ENCODE assay signal across 9 cellular contexts in genomic region chr20:35318502-35319157, GRCh38. TPM values are rescaled to one million over a fixed set of nuclear protein-coding genes. Genes with fewer than 3 reads are reported as not detected.
DNase-seq lines count a peak whose midpoint lies in the region; ATAC-seq, FAIRE-seq and TF ChIP-seq lines count a peak whose summit lies in the region.
"Had no signal": no experiment of that assay in that cellular context is flagged by ENCODE, and none has a peak within 500 bp of the region (broad histone marks: within the 10 kb centered on the region; RNA-seq: fewer than 3 reads in every experiment).

No MANE protein-coding gene starts in this region.

- CTCF ChIA-PET in activated CD8-positive, alpha-beta T cell treated with anti-CD3 and anti-CD28 coated beads for 36 hours (lab: Charles Lee) = interaction anchor here (1.0 to 6.1 kb wide), 6 partner anchors 9 to 122 kb away, joined by 3 to 37 read pairs (median 6); no protein-coding TSS in a partner anchor

- no peaks in the 10 kb centered on the region for H3K9me3 Mint-ChIP-seq in activated CD8-positive, alpha-beta T cell treated with anti-CD3 and anti-CD28 coated beads for 36 hours

- no peak for FAIRE-seq in kidney (lab: Jason Lieb, UNC)

- WGBS in suprapubic skin = 48% methylated on average over 6 of the region's 6 CpGs

- H3K9ac ChIP-seq in kidney (ENCODE audit: low read length in 2 of 2) = peak overlapping the region in 1 of 2 donors; percentile 29

- H3K27ac Mint-ChIP-seq in activated CD8-positive, alpha-beta T cell treated with anti-CD3 and anti-CD28 coated beads for 36 hours = no peak overlapping the region

- POLR2A ChIA-PET in activated CD8-positive, alpha-beta T cell treated with anti-CD3 and anti-CD28 coated beads for 36 hours (lab: Charles Lee) = interaction anchor here (0.6 to 1.7 kb wide), 3 partner anchors 11 to 424 kb away, joined by 3 to 4 read pairs (median 4); partner anchors contain the start of gene RBM39

- H3K27me3 ChIP-seq in suprapubic skin = no peaks in the 10 kb centered on the region

- no peak for TF ChIP-seq POLR2A in suprapubic skin (IDR thresholded peaks at IDR 0.05)

- no peaks in the 10 kb centered on the region for H3K27me3 Mint-ChIP-seq in activated CD8-positive, alpha-beta T cell treated with anti-CD3 and anti-CD28 coated beads for 36 hours

- TF ChIP-seq CTCF in activated CD8-positive, alpha-beta T cell treated with anti-CD3 and anti-CD28 coated beads for 36 hours (IDR thresholded peaks at IDR 0.05) = no peak
- TF ChIP-seq CTCF in kidney (IDR thresholded peaks at IDR 0.05; ENCODE audit: borderline replicate concordance, extremely low read depth, insufficient read depth) (no peak), suprapubic skin (IDR thresholded peaks at IDR 0.05) (no peak)

- TF ChIP-seq EP300 in suprapubic skin (IDR thresholded peaks at IDR 0.05) = no peak

- intact Hi-C loops in activated CD8-positive, alpha-beta T cell treated with anti-CD3 and anti-CD28 coated beads for 36 hours (cut with micrococcal nuclease) = no loop called here
- intact Hi-C loops in kidney (cut with DNase I) = no loop called here

- H3K27ac ChIP-seq in kidney (ENCODE audit: low read depth in 2 of 2, low read length in 2 of 2) (peak overlapping the region; percentile 41 to 71), suprapubic skin (peak overlapping the region; percentile 55)

- peak; percentile 16 to 47 for DNase-seq in SHP77 (lab: John Stamatoyannopoulos, UW)
- DNase-seq in SHP77 treated with DMSO at 0.1 percent for 48 hours (lab: John Stamatoyannopoulos, UW) = no peak
- no peak for DNase-seq in activated CD8-positive, alpha-beta T cell treated with anti-CD3 and anti-CD28 coated beads for 36 hours
- no peak for DNase-seq in kidney
- no peak for DNase-seq in suprapubic skin (ENCODE audit: low spot score in 2 of 2)
- no peak for DNase-seq in NCI-H2107 treated with DMSO at 0.1 percent for 48 hours (lab: John Stamatoyannopoulos, UW; ENCODE audit: unreplicated experiment)
- no peak for DNase-seq in OCI-M2 (lab: John Stamatoyannopoulos, UW; ENCODE audit: unreplicated experiment)
- DNase-seq in superior temporal gyrus (ENCODE audit: extremely low spot score) = no peak

- peaks cover 7 to 20% of the 10 kb centered on the region in 2 donors for H3K4me1 ChIP-seq in kidney (ENCODE audit: control insufficient read depth in 1 of 2, insufficient read depth in 1 of 2, low read depth in 1 of 2, low read length in 2 of 2)
- peaks cover 16% of the 10 kb centered on the region for H3K4me1 ChIP-seq in suprapubic skin

- peaks cover 39% of the 10 kb centered on the region for H3K4me1 Mint-ChIP-seq in activated CD8-positive, alpha-beta T cell treated with anti-CD3 and anti-CD28 coated beads for 36 hours (ENCODE audit: low read depth)

- peaks cover 0 to 4% of the 10 kb centered on the region in 2 donors for H3K36me3 ChIP-seq in kidney (ENCODE audit: control insufficient read depth in 1 of 2, insufficient read depth in 2 of 2, low read length in 2 of 2)
- no peaks in the 10 kb centered on the region for H3K36me3 ChIP-seq in suprapubic skin

- H3K9me3 ChIP-seq in kidney (ENCODE audit: control insufficient read depth in 1 of 2, low read length in 2 of 2) = no peaks in the 10 kb centered on the region
- H3K9me3 ChIP-seq in suprapubic skin = no peaks in the 10 kb centered on the region

- H3K4me3 ChIP-seq in kidney (ENCODE audit: low read length in 2 of 2) = no peak overlapping the region
- H3K4me3 ChIP-seq in suprapubic skin = no peak overlapping the region

- H3K4me3 Mint-ChIP-seq in activated CD8-positive, alpha-beta T cell treated with anti-CD3 and anti-CD28 coated beads for 36 hours = no peak overlapping the region

- ATAC-seq in activated CD8-positive, alpha-beta T cell treated with anti-CD3 and anti-CD28 coated beads for 36 hours = peak; percentile 50

- peaks cover 11% of the 10 kb centered on the region for H3K36me3 Mint-ChIP-seq in activated CD8-positive, alpha-beta T cell treated with anti-CD3 and anti-CD28 coated beads for 36 hours (ENCODE audit: low read depth)

RNA-seq across cellular contexts. Expression of gene FAM83C, which starts 26.4 kb away (rescaled TPM):
- not detected for total RNA-seq in activated CD8-positive, alpha-beta T cell treated with anti-CD3 and anti-CD28 coated beads for 36 hours
- total RNA-seq in kidney (not detected), suprapubic skin (10 to 100 TPM; 29.3 to 68.8 (median 65.0) TPM)
- not detected for polyA plus RNA-seq in kidney (ENCODE audit: insufficient read depth, low read depth, low replicate concordance)
- total RNA-seq: dermis microvascular lymphatic vessel endothelial cell had no signal

RNA-seq across cellular contexts. Expression of gene EIF6, which starts 34.1 kb away (rescaled TPM):
- 100 to 1,000 TPM; 132 to 144 TPM for total RNA-seq in activated CD8-positive, alpha-beta T cell treated with anti-CD3 and anti-CD28 coated beads for 36 hours
- total RNA-seq in kidney (114 TPM), suprapubic skin (100 to 1,000 TPM; 111 to 229 (median 174) TPM)
- 254 TPM for polyA plus RNA-seq in kidney (ENCODE audit: insufficient read depth, low read depth, low replicate concordance)

RNA-seq across cellular contexts. Expression of gene MMP24OS, which starts 40.7 kb away (rescaled TPM):
- total RNA-seq in activated CD8-positive, alpha-beta T cell treated with anti-CD3 and anti-CD28 coated beads for 36 hours = 10 to 100 TPM; 46.6 to 48.4 TPM
- total RNA-seq in kidney (127 TPM), suprapubic skin (10 to 100 TPM; 25.2 to 46.8 (median 35.2) TPM)
- polyA plus RNA-seq in kidney (ENCODE audit: insufficient read depth, low read depth, low replicate concordance) = 248 TPM

Comparison
In these comparisons a context has a peak if more than half of its experiments do, and no peak if none do; other contexts are left out.
1. DNase-seq: peak in SHP77 (2 of 2); none in SHP77 treated with DMSO at 0.1 percent for 48 hours (single experiment), activated CD8-positive, alpha-beta T cell treated with anti-CD3 and anti-CD28 coated beads for 36 hours (single experiment), kidney (single experiment), suprapubic skin (0 of 2), NCI-H2107 treated with DMSO at 0.1 percent for 48 hours (single experiment), OCI-M2 (single experiment) and superior temporal gyrus (single experiment).
2. RNA of gene FAM83C, which starts 26.4 kb away (total RNA-seq): 29.3 to 68.8 TPM in suprapubic skin; not detected in activated CD8-positive, alpha-beta T cell treated with anti-CD3 and anti-CD28 coated beads for 36 hours and not detected in kidney (single experiment); every median in the first group is over 10 times any median in the second.